Comparison of ENCODE assay signal across 8 cellular contexts in genomic region chr19:53037101-53038097, GRCh38. TPM values are rescaled to one million over a fixed set of nuclear protein-coding genes. Genes with fewer than 3 reads are reported as not detected.
DNase-seq lines count a peak whose midpoint lies in the region; ATAC-seq, FAIRE-seq and TF ChIP-seq lines count a peak whose summit lies in the region.

No MANE protein-coding gene starts in this region.

- WGBS in psoas muscle, 3 donors, result 10 to 14% (median 13%) methylated on average over 51 to 52 of the region's 52 CpGs

- intact Hi-C loops in head of caudate nucleus (cut with DNase I) (no loop called here), psoas muscle (cut with DNase I) (no loop called here)

- no peaks in the 10 kb centered on the region for H3K36me3 ChIP-seq in psoas muscle (ENCODE audit: insufficient read depth in 1 of 2, low read depth in 1 of 2)

- peak overlapping the region; percentile 48 for H3K4me3 ChIP-seq in psoas muscle

- peaks cover 23% of the 10 kb centered on the region for H3K9me3 ChIP-seq in psoas muscle

- FAIRE-seq in GM12892 (lab: Jason Lieb, UNC), result no peak

- H3K4me1 ChIP-seq in psoas muscle, result no peaks in the 10 kb centered on the region

- no peak for TF ChIP-seq POLR2A in GM12892 (IDR thresholded peaks at IDR 0.05; ENCODE audit: low read depth, low read length)

- peaks cover 0 to 12% (median 5%) of the 10 kb centered on the region in 3 donors for H3K27me3 ChIP-seq in psoas muscle (ENCODE audit: insufficient read depth in 3 of 3, low read length in 2 of 3)

- H3K27ac ChIP-seq in psoas muscle, result no peak overlapping the region

- in situ Hi-C loops in G401 (cut with HindIII; ENCODE audit: low sequenced_read_pairs), result no loop called here

- TF ChIP-seq CTCF in psoas muscle (IDR thresholded peaks at IDR 0.05), result no peak

- peak; percentile 77 for DNase-seq in G401 (ENCODE audit: low spot score)
- DNase-seq in activated CD8-positive, alpha-beta memory T cell treated with anti-CD3 and anti-CD28 coated beads, Interleukin-2, amount 50 U/mL, for 4 hours, result peak; percentile 21
- DNase-seq in head of caudate nucleus, result peak; percentile 32 to 85 (median 68)
- DNase-seq in psoas muscle, result no peak
- DNase-seq in occipital lobe (lab: John Stamatoyannopoulos, UW), result no peak
- no peak for DNase-seq in stimulated activated naive CD4-positive, alpha-beta T cell treated with Interleukin-2 at 50 U/mL for 16 hours (lab: John Stamatoyannopoulos, UW)
- no peak for DNase-seq in GM12892 (ENCODE audit: insufficient read length)

- ATAC-seq in psoas muscle, result no peak
- no peak for ATAC-seq in GM21423 (IDR thresholded peaks at IDR 0.05; ENCODE audit: unreplicated experiment)

RNA-seq across cellular contexts. Expression of gene ERVV-2, which starts 7.1 kb away (rescaled TPM):
- total RNA-seq in G401 (2014; rRNA removed; shearing (Covaris generic)), result not detected in 2 replicates
- total RNA-seq in psoas muscle (not detected), occipital lobe (not detected)
- polyA plus RNA-seq in psoas muscle, result not detected
- polyA plus RNA-seq in GM12892 (2012; ENCODE audit: missing spikeins), result not detected

RNA-seq across cellular contexts. Expression of gene ERVV-1, which starts 23.7 kb away (rescaled TPM):
- not detected in 2 replicates for total RNA-seq in G401 (2014; rRNA removed; shearing (Covaris generic))
- total RNA-seq in psoas muscle (not detected), occipital lobe (not detected)
- under 1 TPM; 0.01 to 0.08 (median 0.03) TPM for polyA plus RNA-seq in psoas muscle
- not detected for polyA plus RNA-seq in GM12892 (2012; ENCODE audit: missing spikeins)

Comparison
In these comparisons a context has a peak if more than half of its experiments do, and no peak if none do; other contexts are left out.
1. DNase-seq: peak in G401 (single experiment), activated CD8-positive, alpha-beta memory T cell treated with anti-CD3 and anti-CD28 coated beads, Interleukin-2, amount 50 U/mL, for 4 hours (single experiment) and head of caudate nucleus (42 of 42); none in psoas muscle (0 of 2), occipital lobe (single experiment), stimulated activated naive CD4-positive, alpha-beta T cell treated with Interleukin-2 at 50 U/mL for 16 hours (single experiment) and GM12892 (single experiment).